14 cellular contexts compared by ENCODE assay signal in the genomic region with DNA sequence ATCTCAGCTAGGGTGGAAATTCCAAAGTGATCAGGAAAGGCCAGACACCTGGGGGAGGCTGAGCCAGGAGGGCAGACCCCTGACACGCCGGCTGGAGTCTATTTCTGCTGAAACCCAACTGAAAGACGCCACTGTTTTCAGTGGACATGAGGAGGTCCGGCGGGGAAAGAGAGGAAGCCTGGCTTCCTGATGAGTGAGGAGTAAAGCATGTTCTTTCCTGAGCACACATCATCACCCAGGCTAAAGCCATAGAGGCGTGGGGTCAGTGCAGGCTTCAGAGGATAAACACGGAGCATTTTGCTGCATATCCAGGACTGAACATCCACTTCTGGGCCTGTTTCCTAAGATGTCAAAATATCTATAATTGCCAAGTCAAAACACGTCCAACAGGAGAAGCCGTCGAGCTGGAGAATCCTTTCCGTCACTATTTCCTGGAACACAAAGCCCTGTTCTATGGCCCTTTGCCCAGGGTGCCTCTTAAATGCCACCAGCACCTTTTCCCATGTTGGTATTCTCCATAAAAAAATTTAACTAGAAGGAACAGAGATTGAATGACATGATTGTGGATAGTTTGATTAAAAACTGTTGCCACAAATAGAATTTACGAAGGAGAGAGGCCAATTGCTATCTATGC.
"Had no signal": no experiment of that assay in that cellular context is flagged by ENCODE, and none has a peak within 500 bp of the region (broad histone marks: within the 10 kb centered on the region; RNA-seq: fewer than 3 reads in every experiment).

No MANE protein-coding gene starts in this region.

- ATAC-seq: heart left ventricle; naive thymus-derived CD4-positive, alpha-beta T cell had no signal

- H3K9me3 Mint-ChIP-seq: endodermal cell had no signal

- H3K4me3 Mint-ChIP-seq: endodermal cell; naive thymus-derived CD4-positive, alpha-beta T cell; nephron progenitor cell; type B pancreatic cell had no signal

- H3K27me3 Mint-ChIP-seq: naive thymus-derived CD4-positive, alpha-beta T cell had no signal

- H3K27ac Mint-ChIP-seq: endodermal cell; naive thymus-derived CD4-positive, alpha-beta T cell; nephron progenitor cell; type B pancreatic cell had no signal

- H3K36me3 Mint-ChIP-seq: naive thymus-derived CD4-positive, alpha-beta T cell; type B pancreatic cell had no signal

- DNase-seq: effector CD4-positive, alpha-beta T cell; endodermal cell; erythroblast; heart left ventricle; hippocampal formation; kidney glomerular epithelial cell; mammary epithelial cell; naive thymus-derived CD4-positive, alpha-beta T cell; nephron progenitor cell; sigmoid colon; stimulated activated CD4-positive, alpha-beta T cell treated with anti-CD3 and anti-CD28 coated beads, Interleukin-2, amount 100 ng/mL, for 24 hours; stimulated activated naive CD4-positive, alpha-beta T cell treated with Interleukin-2 at 50 U/mL for 16 hours; thyroid gland had no signal
